8 cellular contexts compared by ENCODE assay signal in genomic region chr19:14136509-14137281, GRCh38. TPM values are rescaled to one million over a fixed set of nuclear protein-coding genes. Genes with fewer than 3 reads are reported as not detected.
DNase-seq lines count a peak whose midpoint lies in the region; ATAC-seq, FAIRE-seq and TF ChIP-seq lines count a peak whose summit lies in the region.

TSS of gene ASF1B (minus strand) at chr19:14136589. CDS start at chr19:14136456, 133 bp downstream.

- TF ChIP-seq EP300 in esophagus muscularis mucosa (IDR thresholded peaks at IDR 0.05) = no peak

- under 1% methylated on average over 14 of the region's 78 CpGs for WGBS in esophagus muscularis mucosa

- H3K36me3 ChIP-seq in Karpas-422 (ENCODE audit: insufficient read depth, low read length) (peaks cover 8% of the 10 kb centered on the region; the same call in 1 of the 2 replicates), esophagus muscularis mucosa (no peaks in the 10 kb centered on the region), muscle layer of duodenum (ENCODE audit: control insufficient read depth in 1 of 2, insufficient read depth in 2 of 2, low read length in 2 of 2) (no peaks in the 10 kb centered on the region)

- H3K9me3 Mint-ChIP-seq in activated T-cell treated with anti-CD3 and anti-CD28 coated beads, Interleukin-2, amount 50 U/mL, for 72 hours = no peaks in the 10 kb centered on the region

- peak within 1 kb of the TSS; percentile 78 for H3K4me2 ChIP-seq in Karpas-422 (ENCODE audit: low read depth, low read length, poor library complexity, severe bottlenecking)

- H3K36me3 Mint-ChIP-seq in activated T-cell treated with anti-CD3 and anti-CD28 coated beads, Interleukin-2, amount 50 U/mL, for 72 hours (ENCODE audit: insufficient read depth in 2 of 2) = peaks cover 11 to 15% of the 10 kb centered on the region in 2 donors

- peak; percentile 73 for ATAC-seq in GM21825 (IDR thresholded peaks at IDR 0.05; ENCODE audit: unreplicated experiment)
- peak; percentile 84 to 85 for ATAC-seq in activated T-cell treated with anti-CD3 and anti-CD28 coated beads, Interleukin-2, amount 50 U/mL, for 72 hours (replicated peaks in 1 of 2)

- H3K27ac ChIP-seq in Karpas-422 (ENCODE audit: low read length) = peak within 1 kb of the TSS; percentile 43; the same call in 1 of the 2 replicates
- peak within 1 kb of the TSS; percentile 88 to 98 (median 94) for H3K27ac ChIP-seq in esophagus muscularis mucosa (replicated peaks in 1 of 4)
- H3K27ac ChIP-seq in muscle layer of duodenum (ENCODE audit: low read length) = peak within 1 kb of the TSS; percentile 83

- peak within 1 kb of the TSS; percentile 72; the same call in 1 of the 2 replicates for H2AFZ ChIP-seq in Karpas-422 (ENCODE audit: low read length)

- H3K27me3 ChIP-seq in Karpas-422 (ENCODE audit: low read length) (no peaks in the 10 kb centered on the region), esophagus muscularis mucosa (no peaks in the 10 kb centered on the region), muscle layer of duodenum (ENCODE audit: low read depth, low read length) (no peaks in the 10 kb centered on the region)

- H3K4me1 ChIP-seq in Karpas-422 (ENCODE audit: low read length) (peaks cover 20% of the 10 kb centered on the region), esophagus muscularis mucosa (peaks cover 26 to 35% (median 33%) of the 10 kb centered on the region in 4 donors), muscle layer of duodenum (ENCODE audit: control insufficient read depth in 1 of 2, insufficient read depth in 2 of 2, low read length in 2 of 2) (peaks cover 7 to 20% of the 10 kb centered on the region in 2 donors)

- peak within 1 kb of the TSS; percentile 78 for H3K27ac Mint-ChIP-seq in activated T-cell treated with anti-CD3 and anti-CD28 coated beads, Interleukin-2, amount 50 U/mL, for 72 hours

- TF ChIP-seq POLR2A in esophagus muscularis mucosa (IDR thresholded peaks at IDR 0.05; ENCODE audit: low read depth) = no peak

- peaks cover 44% of the 10 kb centered on the region for H3K4me1 Mint-ChIP-seq in activated T-cell treated with anti-CD3 and anti-CD28 coated beads, Interleukin-2, amount 50 U/mL, for 72 hours (ENCODE audit: low read depth)

- H3K9me3 ChIP-seq in Karpas-422 (ENCODE audit: low read length) (no peaks in the 10 kb centered on the region), esophagus muscularis mucosa (no peaks in the 10 kb centered on the region), muscle layer of duodenum (ENCODE audit: control insufficient read depth in 1 of 2, low read length in 2 of 2) (no peaks in the 10 kb centered on the region)

- H3K4me3 Mint-ChIP-seq in activated T-cell treated with anti-CD3 and anti-CD28 coated beads, Interleukin-2, amount 50 U/mL, for 72 hours = peak within 1 kb of the TSS; percentile 71 to 85

- FAIRE-seq in RCC 7860 (lab: Jason Lieb, UNC) = peak; percentile 86

- H4K20me1 ChIP-seq in Karpas-422 (ENCODE audit: insufficient read depth, low read depth, low read length) = peaks cover 3% of the 10 kb centered on the region; the same call in 1 of the 2 replicates

- DNase-seq in Daoy (ENCODE audit: low read depth) (peak; percentile 100), Karpas-422 (peak; percentile 100), RCC 7860 (ENCODE audit: low spot score) (peak; percentile 99), esophagus muscularis mucosa (ENCODE audit: extremely low spot score) (peak; percentile 100)
- peak; percentile 98 to 99 for DNase-seq in activated T-cell treated with anti-CD3 and anti-CD28 coated beads, Interleukin-2, amount 50 U/mL, for 72 hours
- peak; percentile 95 to 97 for DNase-seq in stimulated activated CD8-positive, alpha-beta memory T cell treated with anti-CD3 and anti-CD28 coated beads, Interleukin-7, amount 100 ng/mL, for 4 hours (ENCODE audit: low read depth in 2 of 2)

- intact Hi-C loops in esophagus muscularis mucosa (cut with DNase I) = loop anchor here (5.0 kb wide), 1 partner anchor 64 kb away; the partner anchor contains the start of gene MISP3

- no peaks in the 10 kb centered on the region for H3K9me2 ChIP-seq in Karpas-422 (replicated peaks; ENCODE audit: insufficient read depth, low read length)

- H3K9ac ChIP-seq in Karpas-422 (ENCODE audit: low read length) = peak within 1 kb of the TSS; percentile 89

- H3K27me3 Mint-ChIP-seq in activated T-cell treated with anti-CD3 and anti-CD28 coated beads, Interleukin-2, amount 50 U/mL, for 72 hours (ENCODE audit: low read depth) = no peaks in the 10 kb centered on the region

- H3K4me3 ChIP-seq in Karpas-422 (ENCODE audit: low read length) (peak within 1 kb of the TSS; percentile 88), esophagus muscularis mucosa (peak within 1 kb of the TSS; percentile 64 to 77 (median 75)), muscle layer of duodenum (ENCODE audit: low read depth in 1 of 2, low read length in 2 of 2) (peak within 1 kb of the TSS; percentile 68 to 84)

- TF ChIP-seq CTCF in esophagus muscularis mucosa (IDR thresholded peaks at IDR 0.05) = peak; percentile 74 to 100 (median 90)

- H3K79me2 ChIP-seq in Karpas-422 (ENCODE audit: low read length) = peaks cover 35% of the 10 kb centered on the region

RNA-seq across cellular contexts. Expression of gene ASF1B, which starts in this region (rescaled TPM):
- 78.5 and 110 TPM in 2 replicates for total RNA-seq in Daoy (2014; rRNA removed; shearing (Covaris generic))
- 27.1 and 34.9 TPM in 2 replicates for total RNA-seq in Karpas-422 (2014; rRNA removed; shearing (Covaris generic); ENCODE audit: low replicate concordance)
- total RNA-seq in activated T-cell treated with anti-CD3 and anti-CD28 coated beads, Interleukin-2, amount 50 U/mL, for 72 hours = 10 to 100 TPM; 71.3 to 84.4 TPM
- 1 to 10 TPM in 1 of 4 donors, under 1 TPM in 2, not detected in 1; 0.63 to 1.3 (median 0.65) TPM for total RNA-seq in esophagus muscularis mucosa

Comparison
In these comparisons a context has a peak if more than half of its experiments do, and no peak if none do; other contexts are left out.
1. Peak in every context shown above with its lines: DNase-seq, ATAC-seq, H3K4me3 ChIP-seq and H3K27ac ChIP-seq.
2. RNA of gene ASF1B (total RNA-seq): 71.3 to 84.4 TPM in activated T-cell treated with anti-CD3 and anti-CD28 coated beads, Interleukin-2, amount 50 U/mL, for 72 hours, 78.5 to 110 TPM in Daoy and 27.1 to 34.9 TPM in Karpas-422; 0.63 to 1.3 TPM in esophagus muscularis mucosa; every median in the first group is over 10 times any median in the second.
3. H3K27ac ChIP-seq: peak in every context shown above with its lines; median percentile 94 in esophagus muscularis mucosa; 83 in muscle layer of duodenum; 43 in Karpas-422.